ENCODE assay signal across 18 cellular contexts in genomic region chr2:215422676-215423075, GRCh38.
"Had no signal": no experiment of that assay in that cellular context is flagged by ENCODE, and none has a peak within 500 bp of the region (broad histone marks: within the 10 kb centered on the region; RNA-seq: fewer than 3 reads in every experiment).

No MANE protein-coding gene starts in this region.

- H3K4me1 Mint-ChIP-seq: naive thymus-derived CD4-positive, alpha-beta T cell had no signal

- H3K4me1 ChIP-seq: left ventricle myocardium inferior, parathyroid adenoma, transverse colon had no signal

- H3K27me3 ChIP-seq: transverse colon had no signal

- H3K9me3 Mint-ChIP-seq: activated naive CD8-positive, alpha-beta T cell treated with anti-CD3 and anti-CD28 coated beads, Interleukin-2, amount 10 ng/mL, durations not matched to agents 7 days and 5 days; activated T-helper 1 cell treated with anti-CD3 and anti-CD28 coated beads, Interleukin-12 subunit alpha, Interleukin-12 subunit beta, Interleukin-2, Interleukin-4 antibody, amounts not matched to agents 30 ng/mL and 10 ng/mL and 1 ng/mL, durations not matched to agents 14 hours and 24 hours and 36 hours had no signal

- DNase-seq: activated CD4-positive, alpha-beta T cell treated with anti-CD3 and anti-CD28 coated beads, Interleukin-2, amount 50 U/mL, for 1 hour; activated naive CD4-positive, alpha-beta T cell; activated naive CD8-positive, alpha-beta T cell treated with anti-CD3 and anti-CD28 coated beads, Interleukin-2, amount 10 ng/mL, durations not matched to agents 7 days and 5 days; anterior cingulate cortex; caudate nucleus; hippocampal formation; left ventricle myocardium inferior; mucosa of descending colon; naive thymus-derived CD4-positive, alpha-beta T cell; stimulated activated CD4-positive, alpha-beta T cell treated with anti-CD3 and anti-CD28 coated beads, Interleukin-4, amount 100 ng/mL, for 4 hours; stimulated activated CD8-positive, alpha-beta memory T cell treated with anti-CD3 and anti-CD28 coated beads, Interleukin-4, amount 100 ng/mL, for 48 hours; stimulated activated naive CD4-positive, alpha-beta T cell treated with Interleukin-2 at 50 U/mL for 16 hours; substantia nigra; transverse colon had no signal

- H3K9ac ChIP-seq: parathyroid adenoma had no signal

- H3K4me3 Mint-ChIP-seq: activated naive CD8-positive, alpha-beta T cell treated with anti-CD3 and anti-CD28 coated beads, Interleukin-2, amount 10 ng/mL, durations not matched to agents 7 days and 5 days; activated T-helper 1 cell treated with anti-CD3 and anti-CD28 coated beads, Interleukin-12 subunit alpha, Interleukin-12 subunit beta, Interleukin-2, Interleukin-4 antibody, amounts not matched to agents 30 ng/mL and 10 ng/mL and 1 ng/mL, durations not matched to agents 14 hours and 24 hours and 36 hours; naive thymus-derived CD4-positive, alpha-beta T cell had no signal

- H3K36me3 Mint-ChIP-seq: activated naive CD8-positive, alpha-beta T cell treated with anti-CD3 and anti-CD28 coated beads, Interleukin-2, amount 10 ng/mL, durations not matched to agents 7 days and 5 days; naive thymus-derived CD4-positive, alpha-beta T cell had no signal

- ATAC-seq: activated CD4-positive, CD25-positive, alpha-beta regulatory T cell treated with anti-CD3 and anti-CD28 coated beads, Interleukin-2, amount 50 U/mL, for 24 hours; mucosa of descending colon; naive thymus-derived CD4-positive, alpha-beta T cell had no signal

- H3K4me3 ChIP-seq: left ventricle myocardium inferior, mucosa of descending colon, skin epidermis, transverse colon had no signal

- H3K9me3 ChIP-seq: left ventricle myocardium inferior, mucosa of descending colon, transverse colon had no signal

- H3K27ac ChIP-seq: left ventricle myocardium inferior, parathyroid adenoma, skin epidermis, transverse colon had no signal

- H3K27ac Mint-ChIP-seq: activated naive CD8-positive, alpha-beta T cell treated with anti-CD3 and anti-CD28 coated beads, Interleukin-2, amount 10 ng/mL, durations not matched to agents 7 days and 5 days; activated T-helper 1 cell treated with anti-CD3 and anti-CD28 coated beads, Interleukin-12 subunit alpha, Interleukin-12 subunit beta, Interleukin-2, Interleukin-4 antibody, amounts not matched to agents 30 ng/mL and 10 ng/mL and 1 ng/mL, durations not matched to agents 14 hours and 24 hours and 36 hours; naive thymus-derived CD4-positive, alpha-beta T cell had no signal
